20 cellular contexts compared by ENCODE assay signal in the genomic region with DNA sequence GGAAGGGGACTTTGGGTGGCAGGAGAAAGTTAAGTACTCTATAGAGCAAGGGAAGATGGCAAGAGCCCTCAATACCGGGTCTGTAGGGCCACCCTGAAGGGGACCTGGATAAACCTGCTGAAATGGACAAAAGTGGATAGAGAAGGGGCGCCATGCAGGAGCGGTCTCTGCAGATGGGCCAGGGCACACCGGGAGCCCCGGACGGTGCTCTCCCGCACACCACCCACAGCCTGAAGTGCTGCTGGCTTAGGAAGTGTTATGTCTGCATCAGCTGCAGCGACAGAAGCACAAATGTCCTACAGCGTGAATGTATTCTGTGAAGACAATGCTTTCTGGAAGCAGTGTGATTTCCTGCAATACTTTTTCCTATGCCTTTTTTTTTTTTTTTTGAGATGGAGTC.
"Had no signal": no experiment of that assay in that cellular context is flagged by ENCODE, and none has a peak within 500 bp of the region (broad histone marks: within the 10 kb centered on the region; RNA-seq: fewer than 3 reads in every experiment).

No MANE protein-coding gene starts in this region.

- H3K9me3 ChIP-seq: gastrocnemius medialis, left lung, psoas muscle, sigmoid colon, thoracic aorta, vagina had no signal

- H3K4me3 ChIP-seq: dorsolateral prefrontal cortex, gastrocnemius medialis, left lung, neural progenitor cell, psoas muscle, sigmoid colon, spleen, thoracic aorta, tibial nerve, vagina had no signal

- H3K36me3 ChIP-seq: gastrocnemius medialis, neural progenitor cell, sigmoid colon, thoracic aorta, vagina had no signal

- H3K27me3 ChIP-seq: neural progenitor cell, tibial nerve, vagina had no signal

- H3K9ac ChIP-seq: neural progenitor cell had no signal

- H2AFZ ChIP-seq: neural progenitor cell had no signal

- H3K27ac ChIP-seq: dorsolateral prefrontal cortex, epithelial cell of prostate, gastrocnemius medialis, left lung, neural progenitor cell, psoas muscle, sigmoid colon, spleen, thoracic aorta, tibial nerve, vagina had no signal

- H3K9me3 Mint-ChIP-seq: stimulated activated naive CD8-positive, alpha-beta T cell treated with anti-CD3 and anti-CD28 coated beads, Interleukin-15, Interleukin-2, amounts not matched to agents 100 ng/mL and 50 ng/mL, for 24 hours had no signal

- H3K4me3 Mint-ChIP-seq: naive thymus-derived CD4-positive, alpha-beta T cell; nephron; neural progenitor cell; stimulated activated naive B cell treated with anti-CD40 and anti-IgM and Interleukin-4, amounts not matched to agents 10 μg/mL and 1 μg/mL and 100 μg/mL, for 72 hours; stimulated activated naive CD8-positive, alpha-beta T cell treated with anti-CD3 and anti-CD28 coated beads, Interleukin-15, Interleukin-2, amounts not matched to agents 100 ng/mL and 50 ng/mL, for 24 hours had no signal

- H3K4me2 ChIP-seq: neural progenitor cell had no signal

- DNase-seq: dorsolateral prefrontal cortex; effector CD4-positive, alpha-beta T cell; gastrocnemius medialis; mesendoderm; midbrain; naive thymus-derived CD4-positive, alpha-beta T cell; psoas muscle; right cardiac atrium; sigmoid colon; spleen; stimulated activated naive B cell treated with anti-CD40 and anti-IgM and Interleukin-4, amounts not matched to agents 10 μg/mL and 1 μg/mL and 100 μg/mL, for 72 hours had no signal

- ATAC-seq: esophagus mucosa; gastrocnemius medialis; left lung; naive thymus-derived CD4-positive, alpha-beta T cell; psoas muscle; right cardiac atrium; stimulated activated naive B cell treated with anti-CD40 and anti-IgM and Interleukin-4, amounts not matched to agents 10 μg/mL and 1 μg/mL and 100 μg/mL, for 72 hours had no signal

- H3K4me1 ChIP-seq: left lung, sigmoid colon, tibial nerve, vagina had no signal

- H3K27ac Mint-ChIP-seq: naive thymus-derived CD4-positive, alpha-beta T cell; nephron; neural progenitor cell; stimulated activated naive B cell treated with anti-CD40 and anti-IgM and Interleukin-4, amounts not matched to agents 10 μg/mL and 1 μg/mL and 100 μg/mL, for 72 hours; stimulated activated naive CD8-positive, alpha-beta T cell treated with anti-CD3 and anti-CD28 coated beads, Interleukin-15, Interleukin-2, amounts not matched to agents 100 ng/mL and 50 ng/mL, for 24 hours had no signal
